13 cellular contexts compared by ENCODE assay signal in the genomic region with DNA sequence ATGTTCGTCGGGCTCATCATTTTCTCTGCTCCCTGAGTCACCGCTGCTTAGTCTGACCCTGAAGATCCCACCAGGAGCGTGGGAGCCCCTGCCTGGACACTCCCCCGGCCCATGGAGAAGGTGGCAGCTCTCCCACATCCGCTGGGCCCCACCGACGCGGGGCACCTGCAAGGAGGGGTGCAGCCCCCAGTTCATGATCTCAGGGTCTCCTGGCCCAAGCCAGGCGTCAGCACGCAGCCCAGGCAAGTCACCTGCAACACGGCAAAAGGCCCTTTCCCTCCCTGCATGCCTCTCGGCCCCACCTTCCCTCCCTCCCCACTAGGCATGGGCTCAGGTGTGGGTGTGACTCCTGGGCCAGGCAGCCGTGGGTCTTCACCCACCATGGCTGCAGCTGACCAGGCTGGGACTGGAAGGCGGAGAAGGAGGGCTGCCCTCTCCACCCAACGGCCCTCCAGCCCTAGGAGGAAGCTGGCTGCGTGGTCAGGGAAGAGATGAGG. TPM values are rescaled to one million over a fixed set of nuclear protein-coding genes. Genes with fewer than 3 reads are reported as not detected.
DNase-seq lines count a peak whose midpoint lies in the region; ATAC-seq, FAIRE-seq and TF ChIP-seq lines count a peak whose summit lies in the region.
"Had no signal": no experiment of that assay in that cellular context is flagged by ENCODE, and none has a peak within 500 bp of the region (broad histone marks: within the 10 kb centered on the region; RNA-seq: fewer than 3 reads in every experiment).

No MANE protein-coding gene starts in this region.

- H4K20me1 ChIP-seq in astrocyte (ENCODE audit: insufficient read depth, low read length), result no peaks in the 10 kb centered on the region
- no peaks in the 10 kb centered on the region for H4K20me1 ChIP-seq in HepG2 (ENCODE audit: insufficient read depth, low read length)

- no peak for DNase-seq in astrocyte (ENCODE audit: low read depth)
- DNase-seq in HepG2 (ENCODE audit: low spot score), result no peak
- no peak for DNase-seq in progenitor cell of endocrine pancreas (ENCODE audit: low spot score, unreplicated experiment)
- DNase-seq in central memory CD4-positive, alpha-beta T cell, result no peak
- DNase-seq: HCEC 1CT, NCI-H1092, NCI-H748 treated with DMSO at 0.1 percent for 48 hours had no signal

- WGBS in HepG2 (ENCODE audit: low lambda C conversion rate), result 30% methylated on average over 14 of the region's 17 CpGs

- no TSS peak for BruUV-seq in HepG2 (replicated peaks; lab: Mats Ljungman, UMichigan)

- H3K4me2 ChIP-seq in astrocyte (ENCODE audit: low read length), result no peak overlapping the region
- H3K4me2 ChIP-seq in HepG2 (ENCODE audit: low read depth, low read length), result no peak overlapping the region

- CTCF ChIA-PET in HEK293 (lab: Yijun Ruan, JAX), result interaction anchor here (0.5 to 4.0 kb wide), 15 partner anchors 10 to 896 kb away, joined by 3 to 17 read pairs (median 4); no protein-coding TSS in a partner anchor
- CTCF ChIA-PET in HepG2 (lab: Yijun Ruan, JAX; ENCODE audit: low intra/inter-chr PET ratio, low total read pairs), result interaction anchor here (1.4 to 2.0 kb wide), 3 partner anchors 115 to 555 kb away, joined by 4 to 13 read pairs (median 8); no protein-coding TSS in a partner anchor

- TF ChIP-seq RAD21 in HepG2 (CRISPR knock-in tag; IDR thresholded peaks at IDR 0.05), result no peak

- H3K36me3 ChIP-seq in HEK293 (ENCODE audit: control insufficient read depth in 2 of 2, insufficient read depth in 1 of 2, low read length in 2 of 2) (no peaks in the 10 kb centered on the region), astrocyte (ENCODE audit: insufficient read depth, low read length) (no peaks in the 10 kb centered on the region), HepG2 (replicated peaks in 1 of 2; ENCODE audit: control insufficient read depth in 1 of 2, insufficient read depth in 2 of 2, low read length in 2 of 2) (no peaks in the 10 kb centered on the region)
- H3K36me3 ChIP-seq: BE2C had no signal

- H3K9ac ChIP-seq in astrocyte (ENCODE audit: low read length), result no peak overlapping the region
- no peak overlapping the region for H3K9ac ChIP-seq in HepG2 (ENCODE audit: insufficient read depth, low read depth, low read length)
- H3K9ac ChIP-seq: KMS-11 had no signal

- H3K4me3 Mint-ChIP-seq in astrocyte (ENCODE audit: unreplicated experiment) (no peak overlapping the region), progenitor cell of endocrine pancreas (ENCODE audit: low read depth) (peak overlapping the region; percentile 40)

- H3K9me3 ChIP-seq in HEK293 (ENCODE audit: control insufficient read depth, insufficient read depth, low read depth, low read length), result no peaks in the 10 kb centered on the region
- peaks cover 3% of the 10 kb centered on the region for H3K9me3 ChIP-seq in astrocyte (ENCODE audit: insufficient read depth, low read depth, low read length)
- no peaks in the 10 kb centered on the region for H3K9me3 ChIP-seq in HepG2 (ENCODE audit: low read length)
- H3K9me3 ChIP-seq: BE2C had no signal

- H3K4me3 ChIP-seq in HEK293 (ENCODE audit: low read depth, low read length) (no peak overlapping the region), astrocyte (ENCODE audit: insufficient read depth, low read depth, low read length) (peak overlapping the region; percentile 5), HepG2 (replicated peaks in 1 of 3; ENCODE audit: insufficient read depth in 1 of 3, low read depth in 2 of 3, low read length in 3 of 3) (no peak overlapping the region; a peak in 1 of 6 replicates)

- H2AFZ ChIP-seq in astrocyte (ENCODE audit: low read depth, low read length) (no peak overlapping the region), HepG2 (ENCODE audit: low read length) (no peak overlapping the region)

- H3K79me2 ChIP-seq in astrocyte (ENCODE audit: insufficient read depth, low read length), result no peaks in the 10 kb centered on the region
- H3K79me2 ChIP-seq in HepG2 (ENCODE audit: insufficient read depth, low read length), result no peaks in the 10 kb centered on the region

- ATAC-seq in HepG2 (no peak; the same call in 2 of the 3 replicates), GM21786 (IDR thresholded peaks at IDR 0.05; ENCODE audit: unreplicated experiment) (no peak), GM19324 (IDR thresholded peaks at IDR 0.05; ENCODE audit: low FRiP score, unreplicated experiment) (no peak)

- TF ChIP-seq EP300 in HepG2 (IDR thresholded peaks at IDR 0.05; ENCODE audit: low read depth in 2 of 2, low read length in 2 of 2) (no peak), HepG2 (CRISPR knock-in tag; IDR thresholded peaks at IDR 0.05; ENCODE audit: borderline replicate concordance) (no peak)

- no peak overlapping the region for H3K27ac Mint-ChIP-seq in astrocyte (ENCODE audit: unreplicated experiment)
- H3K27ac Mint-ChIP-seq in progenitor cell of endocrine pancreas, result no peak overlapping the region

- TF ChIP-seq CTCF in HEK293 (tag by site-specific recombination; IDR thresholded peaks at IDR 0.05), result no peak
- TF ChIP-seq CTCF in astrocyte (IDR thresholded peaks at IDR 0.05; ENCODE audit: insufficient read depth, low read depth, low read length), result no peak
- no peak for TF ChIP-seq CTCF in HepG2 (CRISPR knock-in tag; IDR thresholded peaks at IDR 0.05)
- no peak for TF ChIP-seq CTCF in progenitor cell of endocrine pancreas (IDR thresholded peaks at IDR 0.05; ENCODE audit: unreplicated experiment)

- no peak overlapping the region for H3K27ac ChIP-seq in HEK293 (ENCODE audit: extremely low read depth, low read depth, low read length)
- H3K27ac ChIP-seq in astrocyte (ENCODE audit: low read depth, low read length), result no peak overlapping the region
- no peak overlapping the region for H3K27ac ChIP-seq in HepG2 (ENCODE audit: extremely low read length, insufficient read depth, low read length)
- H3K27ac ChIP-seq: KMS-11 had no signal

- H3K4me1 Mint-ChIP-seq in astrocyte (ENCODE audit: low read depth, unreplicated experiment) (peaks cover 10% of the 10 kb centered on the region), progenitor cell of endocrine pancreas (ENCODE audit: low read depth) (peaks cover 2% of the 10 kb centered on the region)

- POLR2A ChIA-PET in HEK293 (lab: Yijun Ruan, JAX) (no interaction called here), HepG2 (lab: Yijun Ruan, JAX) (no interaction called here)

- in situ Hi-C loops in HepG2 (cut with HindIII; ENCODE audit: extremely low pct_ligation_motif_present, low pct_unique_long_range_greater_than_20kb), result loop anchor here (5.0 kb wide), 1 partner anchor 555 kb away; no protein-coding TSS in a partner anchor

- H3K9me3 Mint-ChIP-seq in astrocyte (ENCODE audit: unreplicated experiment) (no peaks in the 10 kb centered on the region), progenitor cell of endocrine pancreas (ENCODE audit: low read depth) (no peaks in the 10 kb centered on the region)

- H3K27me3 Mint-ChIP-seq in astrocyte (ENCODE audit: low read depth, unreplicated experiment), result peaks cover 5% of the 10 kb centered on the region
- H3K27me3 Mint-ChIP-seq in progenitor cell of endocrine pancreas, result peaks cover 34% of the 10 kb centered on the region

- no peak for TF ChIP-seq POLR2A in HepG2 (IDR thresholded peaks at IDR 0.05; ENCODE audit: insufficient read depth in 1 of 2, low read depth in 2 of 2, low read length in 2 of 2)

- H3K4me1 ChIP-seq in HEK293 (ENCODE audit: control insufficient read depth, insufficient read depth, low read length) (no peaks in the 10 kb centered on the region), astrocyte (ENCODE audit: insufficient read depth, low read length) (peaks cover 28% of the 10 kb centered on the region), HepG2 (ENCODE audit: insufficient read depth, low read length) (peaks cover 25% of the 10 kb centered on the region)
- H3K4me1 ChIP-seq: BE2C had no signal

- H3K27me3 ChIP-seq in astrocyte (ENCODE audit: insufficient read depth, low read length), result no peaks in the 10 kb centered on the region
- H3K27me3 ChIP-seq in HepG2 (ENCODE audit: control insufficient read depth in 1 of 2, insufficient read depth in 2 of 2, low read length in 2 of 2), result peaks cover 8 to 47% of the 10 kb centered on the region in 2 experiments; a peak in 4 of 5 replicates

- no peak for FAIRE-seq in astrocyte (lab: Jason Lieb, UNC)
- no peak for FAIRE-seq in HepG2 (lab: Jason Lieb, UNC)

- H3K36me3 Mint-ChIP-seq in astrocyte (ENCODE audit: low read depth, unreplicated experiment) (no peaks in the 10 kb centered on the region), progenitor cell of endocrine pancreas (ENCODE audit: insufficient read depth) (no peaks in the 10 kb centered on the region)
- H3K36me3 Mint-ChIP-seq: CD4-positive, alpha-beta memory T cell had no signal

- intact Hi-C loops in HepG2 (cut with micrococcal nuclease; ENCODE audit: unreplicated experiment), result no loop called here

RNA-seq across cellular contexts. Expression of a gene that starts 9.7 kb away (rescaled TPM):
- 16.8 and 19.0 TPM in 2 replicates for total RNA-seq in astrocyte
- total RNA-seq in HepG2 (2016; rRNA removed; fragmentation: Illumina TruSeq; extraction: Trizol), result 24.2 and 24.6 TPM in 2 replicates
- total RNA-seq in HepG2 (2016; cell fraction: cytosol; rRNA removed; fragmentation: Illumina TruSeq; extraction: Trizol; ENCODE audit: low read depth), result 5.9 and 6.6 TPM in 2 replicates
- 24.5 and 25.5 TPM in 2 replicates for total RNA-seq in HepG2 (2016; cell fraction: insoluble cytoplasmic fraction; rRNA removed; fragmentation: Illumina TruSeq; extraction: Trizol)
- total RNA-seq in HepG2 (2016; cell fraction: membrane; rRNA removed; fragmentation: Illumina TruSeq; extraction: Trizol), result 14.7 and 15.5 TPM in 2 replicates
- total RNA-seq in HepG2 (2016; cell fraction: nucleus; rRNA removed; fragmentation: Illumina TruSeq; extraction: Trizol), result 12.8 and 13.9 TPM in 2 replicates
- polyA plus RNA-seq in HepG2 (2011; rRNA removed), result 11.1 and 17.7 TPM in 2 replicates
- 14.2 and 21.6 TPM in 2 replicates for polyA plus RNA-seq in HepG2 (2011; cell fraction: cytosol; rRNA removed)
- polyA plus RNA-seq in HepG2 (2011; cell fraction: nucleus; rRNA removed), result 31.7 and 32.3 TPM in 2 replicates
- 10.1 and 14.6 TPM in 2 replicates for polyA plus RNA-seq in HepG2 (2012)
- polyA plus RNA-seq in HepG2 (2016; cell fraction: cytosol; fragmentation: Illumina TruSeq; extraction: Trizol; ENCODE audit: low read depth), result 8.4 and 9.7 TPM in 2 replicates
- polyA plus RNA-seq in HepG2 (2016; cell fraction: insoluble cytoplasmic fraction; fragmentation: Illumina TruSeq; extraction: Trizol; ENCODE audit: low read depth), result 42.4 and 45.1 TPM in 2 replicates
- 14.8 and 17.6 TPM in 2 replicates for polyA plus RNA-seq in HepG2 (2016; cell fraction: membrane; fragmentation: Illumina TruSeq; extraction: Trizol; ENCODE audit: low read depth)
- polyA plus RNA-seq in HepG2 (2016; cell fraction: nucleus; fragmentation: Illumina TruSeq; extraction: Trizol; ENCODE audit: insufficient read depth, low read depth), result 34.7 and 37.8 TPM in 2 replicates
- 6.7 and 18.8 TPM in 2 replicates for polyA minus RNA-seq in HepG2 (2011; rRNA and poly(A)+ RNA removed; ENCODE audit: low replicate concordance)
- 8.2 and 11.1 TPM in 2 replicates for polyA minus RNA-seq in HepG2 (2011; cell fraction: cytosol; rRNA and poly(A)+ RNA removed)
- polyA minus RNA-seq in HepG2 (2011; cell fraction: nucleus; rRNA and poly(A)+ RNA removed), result 20.0 and 22.4 TPM in 2 replicates
- 26.1 and 27.8 TPM in 2 replicates for total RNA-seq in progenitor cell of endocrine pancreas

RNA-seq across cellular contexts. Expression of a gene that starts 53.0 kb away (rescaled TPM):
- 43.3 and 51.4 TPM in 2 replicates for total RNA-seq in astrocyte
- total RNA-seq in HepG2 (2016; rRNA removed; fragmentation: Illumina TruSeq; extraction: Trizol), result 16.3 and 22.5 TPM in 2 replicates
- total RNA-seq in HepG2 (2016; cell fraction: cytosol; rRNA removed; fragmentation: Illumina TruSeq; extraction: Trizol; ENCODE audit: low read depth), result 8.5 and 9.9 TPM in 2 replicates
- total RNA-seq in HepG2 (2016; cell fraction: insoluble cytoplasmic fraction; rRNA removed; fragmentation: Illumina TruSeq; extraction: Trizol), result 15.1 and 19.9 TPM in 2 replicates
- total RNA-seq in HepG2 (2016; cell fraction: membrane; rRNA removed; fragmentation: Illumina TruSeq; extraction: Trizol), result 11.6 and 11.8 TPM in 2 replicates
- 15.9 and 21.1 TPM in 2 replicates for total RNA-seq in HepG2 (2016; cell fraction: nucleus; rRNA removed; fragmentation: Illumina TruSeq; extraction: Trizol)
- 24.0 and 29.8 TPM in 2 replicates for polyA plus RNA-seq in HepG2 (2011; rRNA removed)
- 14.8 and 22.5 TPM in 2 replicates for polyA plus RNA-seq in HepG2 (2011; cell fraction: cytosol; rRNA removed)
- polyA plus RNA-seq in HepG2 (2011; cell fraction: nucleus; rRNA removed), result 101 and 122 TPM in 2 replicates
- polyA plus RNA-seq in HepG2 (2012), result 34.4 and 34.9 TPM in 2 replicates
- polyA plus RNA-seq in HepG2 (2016; cell fraction: cytosol; fragmentation: Illumina TruSeq; extraction: Trizol; ENCODE audit: low read depth), result 3.9 and 4.4 TPM in 2 replicates
- 14.7 and 22.4 TPM in 2 replicates for polyA plus RNA-seq in HepG2 (2016; cell fraction: insoluble cytoplasmic fraction; fragmentation: Illumina TruSeq; extraction: Trizol; ENCODE audit: low read depth)
- 6.8 and 8.2 TPM in 2 replicates for polyA plus RNA-seq in HepG2 (2016; cell fraction: membrane; fragmentation: Illumina TruSeq; extraction: Trizol; ENCODE audit: low read depth)
- polyA plus RNA-seq in HepG2 (2016; cell fraction: nucleus; fragmentation: Illumina TruSeq; extraction: Trizol; ENCODE audit: insufficient read depth, low read depth), result 38.9 and 40.0 TPM in 2 replicates
- 6.9 and 34.6 TPM in 2 replicates for polyA minus RNA-seq in HepG2 (2011; rRNA and poly(A)+ RNA removed; ENCODE audit: low replicate concordance)
- 19.5 and 20.5 TPM in 2 replicates for polyA minus RNA-seq in HepG2 (2011; cell fraction: cytosol; rRNA and poly(A)+ RNA removed)
- polyA minus RNA-seq in HepG2 (2011; cell fraction: nucleus; rRNA and poly(A)+ RNA removed), result 51.2 and 56.7 TPM in 2 replicates
- total RNA-seq in progenitor cell of endocrine pancreas, result 37.6 and 40.4 TPM in 2 replicates
